Comparison of ENCODE assay signal across 1 cellular context in genomic region chr2:238108423-238109201, GRCh38.
TF ChIP-seq lines count a peak whose summit lies in the region.

No MANE protein-coding gene starts in this region.

TF ChIP-seq in GM12878, 131 proteins besides CTCF, POLR2A, EP300 and RAD21 (continued from another document and continues in another):
- TF ChIP-seq ZNF687 (IDR thresholded peaks at IDR 0.05) (0 out of 2 replicates have a peak, but pooled peaks have one; percentile 21), BRCA1 (IDR thresholded peaks at IDR 0.05; ENCODE audit: low read depth, low read length) (no peak), HDGF (IDR thresholded peaks at IDR 0.05) (no peak), NR2F1 (conservative IDR thresholded peaks at IDR 0.05) (peak; percentile 86), SIN3A (IDR thresholded peaks at IDR 0.05; ENCODE audit: low read depth, low read length) (no peak), BCL11A (IDR thresholded peaks at IDR 0.05; ENCODE audit: low read depth, low read length) (no peak), STAT3 (IDR thresholded peaks at IDR 0.05; ENCODE audit: low read depth, low read length) (no peak), ATF3 (IDR thresholded peaks at IDR 0.05; ENCODE audit: borderline replicate concordance, extremely low read depth, low read depth, low read length) (no peak), DPF2 (IDR thresholded peaks at IDR 0.05) (peak; percentile 35; the same call in 1 of the 2 replicates), TCF3 (IDR thresholded peaks at IDR 0.05; ENCODE audit: borderline replicate concordance, insufficient read depth, low read depth, low read length) (peak; percentile 86), YY1 (IDR thresholded peaks at IDR 0.05; ENCODE audit: low read depth, low read length) (no peak), TARDBP (IDR thresholded peaks at IDR 0.05; ENCODE audit: borderline replicate concordance) (no peak), YBX1 (IDR thresholded peaks at IDR 0.05) (no peak), ZNF384 (IDR thresholded peaks at IDR 0.05; ENCODE audit: borderline replicate concordance, low read depth, low read length) (no peak), TAF1 (IDR thresholded peaks at IDR 0.05; ENCODE audit: borderline replicate concordance, low read depth, low read length) (no peak), TCF12 (IDR thresholded peaks at IDR 0.05; ENCODE audit: low read depth, low read length) (peak; percentile 84), POLR2AphosphoS5 (IDR thresholded peaks at IDR 0.05; ENCODE audit: low read length) (no peak), MXI1 (IDR thresholded peaks at IDR 0.05; ENCODE audit: low read depth, low read length) (0 out of 2 replicates have a peak, but pooled peaks have one; percentile 27), CEBPB (IDR thresholded peaks at IDR 0.05; ENCODE audit: borderline replicate concordance in 1 of 2, low read depth in 2 of 2, low read length in 2 of 2) (no peak), ASH2L (IDR thresholded peaks at IDR 0.05; ENCODE audit: borderline replicate concordance, low read depth) (no peak), CBX3 (IDR thresholded peaks at IDR 0.05; ENCODE audit: borderline replicate concordance, low read depth) (no peak), SMAD5 (IDR thresholded peaks at IDR 0.05; ENCODE audit: low read depth) (no peak), MAX (IDR thresholded peaks at IDR 0.05; ENCODE audit: low read depth, low read length) (no peak), IKZF1 (conservative IDR thresholded peaks at IDR 0.05) (peak; percentile 60), NR2C1 (IDR thresholded peaks at IDR 0.05) (no peak), MEF2A (IDR thresholded peaks at IDR 0.05; ENCODE audit: insufficient read depth, low read depth, low read length) (no peak), RELB (IDR thresholded peaks at IDR 0.05; ENCODE audit: low read depth) (0 out of 2 replicates have a peak, but pooled peaks have one; percentile 14), ZBTB33 (IDR thresholded peaks at IDR 0.05) (no peak), ZNF592 (IDR thresholded peaks at IDR 0.05) (no peak), SREBF2 (IDR thresholded peaks at IDR 0.05; ENCODE audit: low read length) (no peak), CHD2 (IDR thresholded peaks at IDR 0.05; ENCODE audit: borderline replicate concordance, low read depth, low read length) (peak; percentile 70; the same call in 1 of the 2 replicates), PML (IDR thresholded peaks at IDR 0.05; ENCODE audit: low read length) (no peak), HSF1 (IDR thresholded peaks at IDR 0.05; ENCODE audit: low read depth, low read length) (no peak), KDM1A (IDR thresholded peaks at IDR 0.05; ENCODE audit: borderline replicate concordance) (no peak), ZBTB40 (IDR thresholded peaks at IDR 0.05; ENCODE audit: borderline replicate concordance) (no peak), FOXM1 (IDR thresholded peaks at IDR 0.05; ENCODE audit: low read depth, low read length) (no peak), USF2 (IDR thresholded peaks at IDR 0.05; ENCODE audit: borderline replicate concordance, low read depth, low read length) (no peak), ZNF207 (IDR thresholded peaks at IDR 0.05; ENCODE audit: borderline replicate concordance) (no peak), CHD4 (IDR thresholded peaks at IDR 0.05) (no peak), ELK1 (IDR thresholded peaks at IDR 0.05; ENCODE audit: low read depth, low read length) (no peak)
